In genomic region chr9:78707481-78707977, GRCh38 we compare ENCODE assay signal across 10 cellular contexts.
DNase-seq lines count a peak whose midpoint lies in the region; ATAC-seq, FAIRE-seq and TF ChIP-seq lines count a peak whose summit lies in the region.
"Had no signal": no experiment of that assay in that cellular context is flagged by ENCODE, and none has a peak within 500 bp of the region (broad histone marks: within the 10 kb centered on the region; RNA-seq: fewer than 3 reads in every experiment).

No MANE protein-coding gene starts in this region.

- peaks cover 30% of the 10 kb centered on the region for H3K4me1 Mint-ChIP-seq in activated B cell treated with CpG ODN at 0.5 μM for 24 hours
- H3K4me1 Mint-ChIP-seq: CD4-positive, CD25-positive, alpha-beta regulatory T cell had no signal

- ATAC-seq in GM19463 (IDR thresholded peaks at IDR 0.05; ENCODE audit: unreplicated experiment) (peak; percentile 76), HG03342 (IDR thresholded peaks at IDR 0.05; ENCODE audit: unreplicated experiment) (peak; percentile 88), activated B cell treated with CpG ODN at 0.5 μM for 24 hours (ENCODE audit: low read depth) (peak; percentile 78)

- H3K27me3 Mint-ChIP-seq in activated B cell treated with CpG ODN at 0.5 μM for 24 hours, result no peaks in the 10 kb centered on the region
- H3K27me3 Mint-ChIP-seq: CD4-positive, CD25-positive, alpha-beta regulatory T cell had no signal

- H3K9me3 Mint-ChIP-seq in activated B cell treated with CpG ODN at 0.5 μM for 24 hours, result no peaks in the 10 kb centered on the region

- peak; percentile 47 for DNase-seq in AG08395 (ENCODE audit: low spot score)
- DNase-seq in activated B cell treated with CpG ODN at 0.5 μM for 24 hours, result no peak
- DNase-seq in activated CD4-positive, alpha-beta T cell treated with anti-CD3 and anti-CD28 coated beads, Interleukin-2, amount 50 U/mL, for 48 hours, result no peak
- DNase-seq in D721Med (ENCODE audit: insufficient read length, low spot score), result no peak
- no peak for DNase-seq in NK-92 (lab: John Stamatoyannopoulos, UW; ENCODE audit: unreplicated experiment)
- no peak for DNase-seq in activated gamma-delta T cell treated with Interleukin-2 at 50 U/mL for 16 hours
- DNase-seq: CD4-positive, CD25-positive, alpha-beta regulatory T cell; effector CD8-positive, alpha-beta T cell had no signal

- POLR2A ChIA-PET in activated B cell treated with CpG ODN at 0.5 μM for 24 hours (lab: Charles Lee), result interaction anchor here (1.0 kb wide), 1 partner anchor 12 kb away, joined by 3 read pairs; no protein-coding TSS in a partner anchor

- peak overlapping the region; percentile 8 for H3K4me3 Mint-ChIP-seq in activated B cell treated with CpG ODN at 0.5 μM for 24 hours
- H3K4me3 Mint-ChIP-seq: CD4-positive, CD25-positive, alpha-beta regulatory T cell had no signal

- no peak for FAIRE-seq in D721Med (lab: Jason Lieb, UNC)

- H3K27ac Mint-ChIP-seq in activated B cell treated with CpG ODN at 0.5 μM for 24 hours, result peak overlapping the region; percentile 0
- H3K27ac Mint-ChIP-seq: CD4-positive, CD25-positive, alpha-beta regulatory T cell had no signal

- TF ChIP-seq CTCF in activated B cell treated with CpG ODN at 0.5 μM for 24 hours (IDR thresholded peaks at IDR 0.05) (no peak), D721Med (IDR thresholded peaks at IDR 0.05; ENCODE audit: insufficient read depth, missing control alignments) (no peak)

- H3K36me3 Mint-ChIP-seq in activated B cell treated with CpG ODN at 0.5 μM for 24 hours (ENCODE audit: low read depth), result no peaks in the 10 kb centered on the region
- H3K36me3 Mint-ChIP-seq: CD4-positive, CD25-positive, alpha-beta regulatory T cell had no signal

- CTCF ChIA-PET in activated B cell treated with CpG ODN at 0.5 μM for 24 hours (lab: Charles Lee), result no interaction called here

- intact Hi-C loops in activated B cell treated with CpG ODN at 0.5 μM for 24 hours (cut with micrococcal nuclease), result loop anchor here (1.0 kb wide), 1 partner anchor 50 kb away; no protein-coding TSS in a partner anchor
